15 cellular contexts compared by ENCODE assay signal in genomic region chr9:36194326-36195000, GRCh38. TPM values are rescaled to one million over a fixed set of nuclear protein-coding genes. Genes with fewer than 3 reads are reported as not detected.
A peak's percentile ranks its signal among the peaks of the same experiment; 100 is the strongest.
DNase-seq lines count a peak whose midpoint lies in the region; ATAC-seq, FAIRE-seq and TF ChIP-seq lines count a peak whose summit lies in the region.
"Had no signal": no experiment of that assay in that cellular context is flagged by ENCODE, and none has a peak within 500 bp of the region (broad histone marks: within the 10 kb centered on the region; RNA-seq: fewer than 3 reads in every experiment).

No MANE protein-coding gene starts in this region.

- no peak for DNase-seq in astrocyte (ENCODE audit: low read depth)
- no peak for DNase-seq in left lung
- no peak for DNase-seq in activated effector memory CD4-positive, alpha-beta T cell treated with Interleukin-2 at 50 U/mL for 16 hours
- no peak for DNase-seq in HCEC 1CT
- DNase-seq in SK-N-DZ (ENCODE audit: low spot score), result no peak
- DNase-seq: activated gamma-delta T cell treated with Interleukin-2 at 50 U/mL for 16 hours, DMS153, GOT3, islet precursor cell had no signal

- H3K9me2 ChIP-seq in DOHH2 (replicated peaks; ENCODE audit: control insufficient read depth, low read length), result no peaks in the 10 kb centered on the region

- ATAC-seq in left lung (peak; percentile 2), GM21390 (IDR thresholded peaks at IDR 0.05; ENCODE audit: unreplicated experiment) (no peak)

- no peak overlapping the region for H3K27ac ChIP-seq in BLaER1 treated with 17β-estradiol and CSF1 and Interleukin-3, amounts not matched to agents 10 nM and 100 nM
- H3K27ac ChIP-seq in DOHH2 (ENCODE audit: low read depth, low read length), result no peak overlapping the region
- H3K27ac ChIP-seq in astrocyte (ENCODE audit: low read depth, low read length), result no peak overlapping the region
- peak overlapping the region in 1 of 2 donors; percentile 1 for H3K27ac ChIP-seq in left lung
- H3K27ac ChIP-seq: parathyroid adenoma had no signal

- H3F3A ChIP-seq in DOHH2 (ENCODE audit: control insufficient read depth, insufficient read depth), result no peaks in the 10 kb centered on the region

- H3K79me2 ChIP-seq in DOHH2 (ENCODE audit: control insufficient read depth, low read length) (peaks cover 79% of the 10 kb centered on the region), astrocyte (ENCODE audit: insufficient read depth, low read length) (peaks cover 82% of the 10 kb centered on the region)

- intact Hi-C loops in left lung (cut with DNase I), result no loop called here

- no peak overlapping the region for H2AFZ ChIP-seq in astrocyte (ENCODE audit: low read depth, low read length)
- H2AFZ ChIP-seq: parathyroid adenoma had no signal

- peaks cover 10% of the 10 kb centered on the region for H3K36me3 Mint-ChIP-seq in astrocyte (ENCODE audit: low read depth, unreplicated experiment)

- H3K4me2 ChIP-seq in BLaER1 treated with 17β-estradiol and CSF1 and Interleukin-3, amounts not matched to agents 10 nM and 100 nM, result peak overlapping the region; percentile 95 to 99 (median 97)
- peak overlapping the region; percentile 26; the same call in 1 of the 2 replicates for H3K4me2 ChIP-seq in DOHH2 (ENCODE audit: low read length)
- peak overlapping the region; percentile 93 for H3K4me2 ChIP-seq in astrocyte (ENCODE audit: low read length)

- H3K9me3 Mint-ChIP-seq in astrocyte (ENCODE audit: unreplicated experiment), result no peaks in the 10 kb centered on the region

- FAIRE-seq in astrocyte (lab: Jason Lieb, UNC), result no peak
- FAIRE-seq: endometrium, urothelium cell line had no signal

- H3K4me3 Mint-ChIP-seq in astrocyte (ENCODE audit: unreplicated experiment), result peak overlapping the region; percentile 98

- no peak overlapping the region for H3K27ac Mint-ChIP-seq in astrocyte (ENCODE audit: unreplicated experiment)

- peaks cover 43 to 66% (median 54%) of the 10 kb centered on the region in 11 experiments for H3K36me3 ChIP-seq in BLaER1 treated with 17β-estradiol and CSF1 and Interleukin-3, amounts not matched to agents 10 nM and 100 nM
- peaks cover 74% of the 10 kb centered on the region for H3K36me3 ChIP-seq in DOHH2 (ENCODE audit: control insufficient read depth, low read length)
- H3K36me3 ChIP-seq in astrocyte (ENCODE audit: insufficient read depth, low read length), result peaks cover 12% of the 10 kb centered on the region
- peaks cover 0 to 41% of the 10 kb centered on the region in 2 donors for H3K36me3 ChIP-seq in left lung

- peaks cover 20% of the 10 kb centered on the region for H3K4me1 Mint-ChIP-seq in astrocyte (ENCODE audit: low read depth, unreplicated experiment)

- H3K4me3 ChIP-seq in BLaER1 treated with 17β-estradiol and CSF1 and Interleukin-3, amounts not matched to agents 10 nM and 100 nM, result peak overlapping the region in 7 of 10 experiments; percentile 79 to 99 (median 94); a peak in 8 of 20 replicates
- no peak overlapping the region for H3K4me3 ChIP-seq in DOHH2 (ENCODE audit: low read length)
- no peak overlapping the region for H3K4me3 ChIP-seq in astrocyte (ENCODE audit: insufficient read depth, low read depth, low read length)
- H3K4me3 ChIP-seq in left lung, result peak overlapping the region in 1 of 2 donors; percentile 93

- peaks cover 32 to 45% (median 41%) of the 10 kb centered on the region in 10 experiments for H3K4me1 ChIP-seq in BLaER1 treated with 17β-estradiol and CSF1 and Interleukin-3, amounts not matched to agents 10 nM and 100 nM
- H3K4me1 ChIP-seq in DOHH2 (ENCODE audit: control insufficient read depth, low read length) (peaks cover 32% of the 10 kb centered on the region), astrocyte (ENCODE audit: insufficient read depth, low read length) (peaks cover 36% of the 10 kb centered on the region), left lung (peaks cover 34 to 51% of the 10 kb centered on the region in 2 donors)

- TF ChIP-seq CTCF in DOHH2 (IDR thresholded peaks at IDR 0.05; ENCODE audit: low read depth, low read length, poor library complexity, severe bottlenecking) (no peak), astrocyte (IDR thresholded peaks at IDR 0.05; ENCODE audit: insufficient read depth, low read depth, low read length) (no peak), left lung (IDR thresholded peaks at IDR 0.05) (no peak)

- no peaks in the 10 kb centered on the region for H3K27me3 Mint-ChIP-seq in astrocyte (ENCODE audit: low read depth, unreplicated experiment)

- no peaks in the 10 kb centered on the region for H3K9me3 ChIP-seq in BLaER1 treated with 17β-estradiol and CSF1 and Interleukin-3, amounts not matched to agents 10 nM and 100 nM (replicated peaks in 1 of 11)
- no peaks in the 10 kb centered on the region for H3K9me3 ChIP-seq in DOHH2 (ENCODE audit: control insufficient read depth, insufficient read depth, low read length)
- no peaks in the 10 kb centered on the region for H3K9me3 ChIP-seq in astrocyte (ENCODE audit: insufficient read depth, low read depth, low read length)
- H3K9me3 ChIP-seq in left lung, result no peaks in the 10 kb centered on the region

- peaks cover 73 to 87% (median 81%) of the 10 kb centered on the region in 11 experiments for H4K20me1 ChIP-seq in BLaER1 treated with 17β-estradiol and CSF1 and Interleukin-3, amounts not matched to agents 10 nM and 100 nM
- H4K20me1 ChIP-seq in DOHH2 (ENCODE audit: control insufficient read depth, insufficient read depth, low read depth, low read length) (peaks cover 23% of the 10 kb centered on the region; the same call in 1 of the 2 replicates), astrocyte (ENCODE audit: insufficient read depth, low read length) (peaks cover 66% of the 10 kb centered on the region)

- H3K9ac ChIP-seq in BLaER1 treated with 17β-estradiol and CSF1 and Interleukin-3, amounts not matched to agents 10 nM and 100 nM, result peak overlapping the region in 8 of 11 experiments; percentile 7 to 99 (median 58); a peak in 11 of 22 replicates
- no peak overlapping the region for H3K9ac ChIP-seq in astrocyte (ENCODE audit: low read length)
- H3K9ac ChIP-seq: parathyroid adenoma had no signal

- no peaks in the 10 kb centered on the region for H3K27me3 ChIP-seq in BLaER1 treated with 17β-estradiol and CSF1 and Interleukin-3, amounts not matched to agents 10 nM and 100 nM
- H3K27me3 ChIP-seq in DOHH2 (ENCODE audit: control insufficient read depth, low read length), result no peaks in the 10 kb centered on the region
- no peaks in the 10 kb centered on the region for H3K27me3 ChIP-seq in astrocyte (ENCODE audit: insufficient read depth, low read length)
- H3K27me3 ChIP-seq in left lung, result no peaks in the 10 kb centered on the region

RNA-seq across cellular contexts. Expression of gene CLTA, which starts 3.7 kb away (rescaled TPM):
- total RNA-seq in astrocyte, result 386 and 424 TPM in 2 replicates
- 100 to 1,000 TPM; 199 to 219 TPM for total RNA-seq in left lung
- 520 and 537 TPM in 2 replicates for polyA plus RNA-seq in SK-N-DZ (2014; cell fraction: cytosol; rRNA removed)
- 198 and 245 TPM in 2 replicates for polyA plus RNA-seq in SK-N-DZ (2014; cell fraction: nucleus; rRNA removed)

RNA-seq across cellular contexts. Expression of gene CCIN, which starts 25.3 kb away (rescaled TPM):
- total RNA-seq in astrocyte, result 1.1 and 1.9 TPM in 2 replicates
- total RNA-seq in left lung, result 1 to 10 TPM in 1 of 2 donors, under 1 TPM in 1; 0.67 to 1.5 TPM
- 0.06 TPM in 1 of 2 replicates, not detected in the other for polyA plus RNA-seq in SK-N-DZ (2014; cell fraction: cytosol; rRNA removed)
- polyA plus RNA-seq in SK-N-DZ (2014; cell fraction: nucleus; rRNA removed), result 0.09 TPM in 1 of 2 replicates, not detected in the other

RNA-seq across cellular contexts. Expression of gene GLIPR2, which starts 57.9 kb away (rescaled TPM):
- total RNA-seq in astrocyte (150 and 157 TPM in 2 replicates), left lung (10 to 100 TPM; 47.7 to 94.5 TPM)
- 20.3 and 26.8 TPM in 2 replicates for polyA plus RNA-seq in SK-N-DZ (2014; cell fraction: cytosol; rRNA removed)
- polyA plus RNA-seq in SK-N-DZ (2014; cell fraction: nucleus; rRNA removed), result 8.6 and 12.2 TPM in 2 replicates

Comparison
In these comparisons a context has a peak if more than half of its experiments do, and no peak if none do; other contexts are left out.
1. H3K4me2 ChIP-seq: peak in every context shown above with its lines; median percentile 97 in BLaER1 treated with 17β-estradiol and CSF1 and Interleukin-3, amounts not matched to agents 10 nM and 100 nM; 93 in astrocyte; 26 in DOHH2.
2. H3K4me3 ChIP-seq: peak in BLaER1 treated with 17β-estradiol and CSF1 and Interleukin-3, amounts not matched to agents 10 nM and 100 nM (7 of 10); none in DOHH2 (single experiment) and astrocyte (single experiment).